ENCODE assay signal across 1 cellular context in genomic region chr22:37525073-37525745, GRCh38.
TF ChIP-seq lines count a peak whose summit lies in the region.

No MANE protein-coding gene starts in this region.

TF ChIP-seq in GM23338, 12 proteins besides CTCF, POLR2A, EP300 and RAD21 (continued from another document):
- TF ChIP-seq NANOG (IDR thresholded peaks at IDR 0.05; ENCODE audit: borderline replicate concordance) (no peak), ZNF331 (CRISPR knock-in tag; IDR thresholded peaks at IDR 0.05; ENCODE audit: low read depth) (no peak), REST (IDR thresholded peaks at IDR 0.05; ENCODE audit: unreplicated experiment) (no peak), CREB1 (CRISPR knock-in tag; IDR thresholded peaks at IDR 0.05; ENCODE audit: low read depth) (no peak), POLR2AphosphoS5 (IDR thresholded peaks at IDR 0.05; ENCODE audit: low read depth) (no peak), EZH2 (IDR thresholded peaks at IDR 0.05; ENCODE audit: low read depth, unreplicated experiment) (no peak)
